Comparison of ENCODE assay signal across 9 cellular contexts in genomic region chr1:25695991-25696330, GRCh38.
DNase-seq lines count a peak whose midpoint lies in the region; ATAC-seq and TF ChIP-seq lines count a peak whose summit lies in the region.
"Had no signal": no experiment of that assay in that cellular context is flagged by ENCODE, and none has a peak within 500 bp of the region (broad histone marks: within the 10 kb centered on the region; RNA-seq: fewer than 3 reads in every experiment).

No MANE protein-coding gene starts in this region.

- H3K9me3 ChIP-seq in thoracic aorta: no peaks in the 10 kb centered on the region

- no peak for DNase-seq in activated T-cell treated with anti-CD3 and anti-CD28 coated beads, Interleukin-2, amount 50 U/mL, for 4 hours
- no peak for DNase-seq in activated T-cell treated with anti-CD3 and anti-CD28 coated beads for 4 hours
- peak; percentile 93 for DNase-seq in brain microvascular endothelial cell
- peak; percentile 39 for DNase-seq in thoracic aorta (ENCODE audit: low spot score)
- DNase-seq in NCI-H2107 (lab: John Stamatoyannopoulos, UW): no peak
- DNase-seq: SIG-M5 had no signal

- in situ Hi-C loops in brain microvascular endothelial cell (cut with HindIII; ENCODE audit: low pct_ligation_motif_present, low sequenced_read_pairs): no loop called here

- H3K9me3 Mint-ChIP-seq in activated T-cell treated with anti-CD3 and anti-CD28 coated beads, Interleukin-2, amount 50 U/mL, for 4 hours: no peaks in the 10 kb centered on the region

- H3K27me3 ChIP-seq in brain microvascular endothelial cell (replicated peaks): no peaks in the 10 kb centered on the region
- no peaks in the 10 kb centered on the region for H3K27me3 ChIP-seq in layer of hippocampus (ENCODE audit: control insufficient read depth, insufficient read depth, low read length)
- no peaks in the 10 kb centered on the region for H3K27me3 ChIP-seq in thoracic aorta (replicated peaks; ENCODE audit: insufficient read depth)

- no peak overlapping the region for H3K4me3 Mint-ChIP-seq in activated T-cell treated with anti-CD3 and anti-CD28 coated beads, Interleukin-2, amount 50 U/mL, for 4 hours

- no peak for TF ChIP-seq CTCF in brain microvascular endothelial cell (IDR thresholded peaks at IDR 0.05; ENCODE audit: low read depth, low read length, missing control alignments)
- no peak for TF ChIP-seq CTCF in thoracic aorta (IDR thresholded peaks at IDR 0.05)

- peak; percentile 2 to 34 for ATAC-seq in activated T-cell treated with anti-CD3 and anti-CD28 coated beads, Interleukin-2, amount 50 U/mL, for 4 hours
- ATAC-seq in thoracic aorta (ENCODE audit: insufficient number of reproducible peaks, low FRiP score, low read depth): no peak
- ATAC-seq in GM18861 (IDR thresholded peaks at IDR 0.05; ENCODE audit: unreplicated experiment): no peak
- ATAC-seq in GM18517 (IDR thresholded peaks at IDR 0.05; ENCODE audit: unreplicated experiment): no peak

- H3K27me3 Mint-ChIP-seq in activated T-cell treated with anti-CD3 and anti-CD28 coated beads, Interleukin-2, amount 50 U/mL, for 4 hours (ENCODE audit: low read depth): no peaks in the 10 kb centered on the region

- H3K4me1 ChIP-seq in thoracic aorta (ENCODE audit: control insufficient read depth in 1 of 2, low read depth in 2 of 2): peaks cover 51 to 74% of the 10 kb centered on the region in 2 donors

- H3K27ac ChIP-seq in brain microvascular endothelial cell: peak overlapping the region; percentile 88
- H3K27ac ChIP-seq in layer of hippocampus (ENCODE audit: low read depth, low read length): peak overlapping the region; percentile 53
- H3K27ac ChIP-seq in thoracic aorta: peak overlapping the region; percentile 69 to 73

- H3K4me3 ChIP-seq in brain microvascular endothelial cell (ENCODE audit: low read depth, low read length) (no peak overlapping the region), thoracic aorta (no peak overlapping the region)

- H3K36me3 ChIP-seq in brain microvascular endothelial cell (replicated peaks): no peaks in the 10 kb centered on the region
- H3K36me3 ChIP-seq in thoracic aorta: no peaks in the 10 kb centered on the region

- H3K4me1 Mint-ChIP-seq in activated T-cell treated with anti-CD3 and anti-CD28 coated beads, Interleukin-2, amount 50 U/mL, for 4 hours (ENCODE audit: low read depth): peaks cover 38% of the 10 kb centered on the region

- H3K36me3 Mint-ChIP-seq in activated T-cell treated with anti-CD3 and anti-CD28 coated beads, Interleukin-2, amount 50 U/mL, for 4 hours (ENCODE audit: insufficient read depth): no peaks in the 10 kb centered on the region

Comparison
In these comparisons a context has a peak if more than half of its experiments do, and no peak if none do; other contexts are left out.
1. ATAC-seq: peak in activated T-cell treated with anti-CD3 and anti-CD28 coated beads, Interleukin-2, amount 50 U/mL, for 4 hours (2 of 2); none in thoracic aorta (single experiment), GM18861 (single experiment) and GM18517 (single experiment).
2. DNase-seq: peak in brain microvascular endothelial cell (single experiment) and thoracic aorta (single experiment); none in activated T-cell treated with anti-CD3 and anti-CD28 coated beads, Interleukin-2, amount 50 U/mL, for 4 hours (single experiment), activated T-cell treated with anti-CD3 and anti-CD28 coated beads for 4 hours (single experiment) and NCI-H2107 (single experiment).
3. Peak in every context shown above with its lines, with median percentiles within 50 percentile points of each other: H3K27ac ChIP-seq.